Comparison of ENCODE assay signal across 1 cellular context in genomic region chr11:75767228-75767572, GRCh38.
TF ChIP-seq lines count a peak whose summit lies in the region.

No MANE protein-coding gene starts in this region.

TF ChIP-seq in WTC11, 78 proteins besides CTCF, POLR2A, EP300 and RAD21 (continued from another document):
- TF ChIP-seq FOXJ3 (CRISPR knock-in tag; IDR thresholded peaks at IDR 0.05; ENCODE audit: borderline replicate concordance): no peak
- no peak for TF ChIP-seq E2F1 (CRISPR knock-in tag; IDR thresholded peaks at IDR 0.05)
- no peak for TF ChIP-seq NR3C1 (CRISPR knock-in tag; conservative IDR thresholded peaks at IDR 0.05; ENCODE audit: low read depth)
- no peak for TF ChIP-seq ZMAT4 (CRISPR knock-in tag; IDR thresholded peaks at IDR 0.05)
- TF ChIP-seq STAT6 (CRISPR knock-in tag; conservative IDR thresholded peaks at IDR 0.05; ENCODE audit: low read depth): no peak
- TF ChIP-seq MAX (CRISPR knock-in tag; IDR thresholded peaks at IDR 0.05): no peak
- no peak for TF ChIP-seq RORB (CRISPR knock-in tag; IDR thresholded peaks at IDR 0.05)
- no peak for TF ChIP-seq NFE2L1 (CRISPR knock-in tag; IDR thresholded peaks at IDR 0.05)
- no peak for TF ChIP-seq ZNF232 (CRISPR knock-in tag; IDR thresholded peaks at IDR 0.05)
- no peak for TF ChIP-seq CREM (CRISPR knock-in tag; IDR thresholded peaks at IDR 0.05)
